ENCODE assay signal across 9 cellular contexts in genomic region chr2:143730155-143730949, GRCh38.
DNase-seq lines count a peak whose midpoint lies in the region; ATAC-seq and TF ChIP-seq lines count a peak whose summit lies in the region.
"Had no signal": no experiment of that assay in that cellular context is flagged by ENCODE, and none has a peak within 500 bp of the region (broad histone marks: within the 10 kb centered on the region; RNA-seq: fewer than 3 reads in every experiment).

No MANE protein-coding gene starts in this region.

- H3K9me3 Mint-ChIP-seq in activated naive CD4-positive, alpha-beta T cell treated with anti-CD3 and anti-CD28 coated beads for 36 hours, result no peaks in the 10 kb centered on the region
- H3K9me3 Mint-ChIP-seq: neural crest cell had no signal

- peak overlapping the region; percentile 61 for H3K27ac Mint-ChIP-seq in activated naive CD4-positive, alpha-beta T cell treated with anti-CD3 and anti-CD28 coated beads for 36 hours

- no peaks in the 10 kb centered on the region for H3K27me3 Mint-ChIP-seq in activated naive CD4-positive, alpha-beta T cell treated with anti-CD3 and anti-CD28 coated beads for 36 hours (ENCODE audit: low read depth)

- no peak overlapping the region for H3K27ac ChIP-seq in RWPE1
- peak overlapping the region; percentile 50 for H3K27ac ChIP-seq in neutrophil

- peaks cover 15% of the 10 kb centered on the region for H3K36me3 Mint-ChIP-seq in activated naive CD4-positive, alpha-beta T cell treated with anti-CD3 and anti-CD28 coated beads for 36 hours (ENCODE audit: low read depth)

- POLR2A ChIA-PET in RWPE1 (lab: Yijun Ruan, JAX; ENCODE audit: low non-redundant PET), result no interaction called here

- H3K36me3 ChIP-seq in neutrophil, result peaks cover 6% of the 10 kb centered on the region

- ATAC-seq in HG02943 (IDR thresholded peaks at IDR 0.05; ENCODE audit: low read depth, unreplicated experiment), result peak; percentile 74
- ATAC-seq in sciatic nerve, result no peak

- H3K4me1 ChIP-seq in neutrophil (ENCODE audit: control insufficient read depth in 1 of 2, insufficient read depth in 1 of 2, low read depth in 1 of 2, low read length in 1 of 2), result peaks cover 16 to 33% of the 10 kb centered on the region in 2 experiments

- TF ChIP-seq CTCF in RWPE1 (conservative IDR thresholded peaks at IDR 0.05; ENCODE audit: low read depth), result no peak
- TF ChIP-seq CTCF in neutrophil (IDR thresholded peaks at IDR 0.05), result no peak

- peak; percentile 44 for DNase-seq in activated naive CD4-positive, alpha-beta T cell treated with anti-CD3 and anti-CD28 coated beads for 36 hours
- DNase-seq in activated naive CD4-positive, alpha-beta T cell treated with anti-CD3 and anti-CD28 coated beads, Interleukin-2, amount 50 U/mL, for 16 hours, result no peak
- peak; percentile 30 for DNase-seq in RWPE1 (ENCODE audit: low spot score)
- no peak for DNase-seq in ecto neural progenitor cell (ENCODE audit: low spot score)
- no peak for DNase-seq in sciatic nerve (ENCODE audit: low spot score)
- no peak for DNase-seq in T-helper 9 cell

- H3K4me1 Mint-ChIP-seq in activated naive CD4-positive, alpha-beta T cell treated with anti-CD3 and anti-CD28 coated beads for 36 hours (ENCODE audit: low read depth), result peaks cover 32% of the 10 kb centered on the region

- no peaks in the 10 kb centered on the region for H3K27me3 ChIP-seq in neutrophil

- intact Hi-C loops in activated naive CD4-positive, alpha-beta T cell treated with anti-CD3 and anti-CD28 coated beads for 36 hours (cut with micrococcal nuclease), result loop anchor here (1.0 to 10.0 kb wide), 6 partner anchors 26 to 787 kb away; no protein-coding TSS in a partner anchor
- intact Hi-C loops in sciatic nerve (cut with DNase I), result no loop called here

- no peak overlapping the region for H3K4me3 Mint-ChIP-seq in activated naive CD4-positive, alpha-beta T cell treated with anti-CD3 and anti-CD28 coated beads for 36 hours
- H3K4me3 Mint-ChIP-seq: neural crest cell had no signal

- CTCF ChIA-PET in activated naive CD4-positive, alpha-beta T cell treated with anti-CD3 and anti-CD28 coated beads for 36 hours (lab: Charles Lee), result no interaction called here
- CTCF ChIA-PET in RWPE1 (lab: Yijun Ruan, JAX), result no interaction called here

- H3K4me3 ChIP-seq in neutrophil (ENCODE audit: low read depth in 1 of 2, low read length in 1 of 2), result no peak overlapping the region

- H3K9me3 ChIP-seq in neutrophil, result no peaks in the 10 kb centered on the region

Comparison
In these comparisons a context has a peak if more than half of its experiments do, and no peak if none do; other contexts are left out.
1. DNase-seq: peak in activated naive CD4-positive, alpha-beta T cell treated with anti-CD3 and anti-CD28 coated beads for 36 hours (single experiment) and RWPE1 (single experiment); none in activated naive CD4-positive, alpha-beta T cell treated with anti-CD3 and anti-CD28 coated beads, Interleukin-2, amount 50 U/mL, for 16 hours (single experiment), ecto neural progenitor cell (single experiment), sciatic nerve (single experiment) and T-helper 9 cell (single experiment).